ENCODE assay signal across 27 cellular contexts in genomic region chr2:238151205-238151604, GRCh38. TPM values are rescaled to one million over a fixed set of nuclear protein-coding genes. Genes with fewer than 3 reads are reported as not detected.
"Had no signal": no experiment of that assay in that cellular context is flagged by ENCODE, and none has a peak within 500 bp of the region (broad histone marks: within the 10 kb centered on the region; RNA-seq: fewer than 3 reads in every experiment).

No MANE protein-coding gene starts in this region.

- H3K4me1 Mint-ChIP-seq: activated B cell treated with CpG ODN at 0.5 μM for 24 hours; activated CD4-positive, alpha-beta T cell treated with anti-CD3 and anti-CD28 coated beads, Interleukin-2, amount 10 ng/mL, durations not matched to agents 7 days and 5 days; activated naive CD4-positive, alpha-beta T cell treated with anti-CD3 and anti-CD28 coated beads, Interleukin-2, amount 10 ng/mL, durations not matched to agents 7 days and 5 days; activated naive CD8-positive, alpha-beta T cell treated with anti-CD3 and anti-CD28 coated beads for 36 hours; activated T-helper 17 cell treated with anti-CD3 and anti-CD28 coated beads, Interleukin-2, amount 50 U/mL, for 72 hours; T-helper 17 cell had no signal

- H3K36me3 Mint-ChIP-seq: activated CD4-positive, alpha-beta memory T cell treated with anti-CD3 and anti-CD28 coated beads for 36 hours; activated naive CD4-positive, alpha-beta T cell treated with anti-CD3 and anti-CD28 coated beads, Interleukin-2, amount 10 ng/mL, durations not matched to agents 7 days and 5 days; activated naive CD8-positive, alpha-beta T cell treated with anti-CD3 and anti-CD28 coated beads for 36 hours had no signal

- H3K4me1 ChIP-seq: Peyer's patch had no signal

- H3K9me3 Mint-ChIP-seq: activated B cell treated with CpG ODN at 0.5 μM for 24 hours; activated CD4-positive, alpha-beta T cell treated with anti-CD3 and anti-CD28 coated beads, Interleukin-2, amount 10 ng/mL, durations not matched to agents 7 days and 5 days; activated naive CD8-positive, alpha-beta T cell treated with anti-CD3 and anti-CD28 coated beads for 36 hours; activated T-cell treated with anti-CD3 and anti-CD28 coated beads, Interleukin-2, amount 50 U/mL, for 4 hours; activated T-helper 17 cell treated with anti-CD3 and anti-CD28 coated beads, Interleukin-2, amount 50 U/mL, for 72 hours had no signal

- H3K36me3 ChIP-seq: brain microvascular endothelial cell, cardiac muscle cell, MG63, Peyer's patch had no signal

- ATAC-seq: activated T-cell treated with anti-CD3 and anti-CD28 coated beads, Interleukin-2, amount 50 U/mL, for 4 hours; activated T-helper 17 cell treated with anti-CD3 and anti-CD28 coated beads, Interleukin-2, amount 50 U/mL, for 72 hours; T-helper 17 cell had no signal

- H3K27me3 Mint-ChIP-seq: activated B cell treated with CpG ODN at 0.5 μM for 24 hours; activated CD4-positive, alpha-beta memory T cell treated with anti-CD3 and anti-CD28 coated beads for 36 hours; activated CD4-positive, alpha-beta T cell treated with anti-CD3 and anti-CD28 coated beads, Interleukin-2, amount 10 ng/mL, durations not matched to agents 7 days and 5 days; activated naive CD8-positive, alpha-beta T cell treated with anti-CD3 and anti-CD28 coated beads for 36 hours; activated T-helper 17 cell treated with anti-CD3 and anti-CD28 coated beads, Interleukin-2, amount 50 U/mL, for 72 hours had no signal

- H3K27ac Mint-ChIP-seq: activated B cell treated with CpG ODN at 0.5 μM for 24 hours; activated CD4-positive, alpha-beta memory T cell treated with anti-CD3 and anti-CD28 coated beads for 36 hours; activated CD4-positive, alpha-beta T cell treated with anti-CD3 and anti-CD28 coated beads, Interleukin-2, amount 10 ng/mL, durations not matched to agents 7 days and 5 days; activated naive CD4-positive, alpha-beta T cell treated with anti-CD3 and anti-CD28 coated beads, Interleukin-2, amount 10 ng/mL, durations not matched to agents 7 days and 5 days; activated naive CD8-positive, alpha-beta T cell treated with anti-CD3 and anti-CD28 coated beads for 36 hours; activated T-helper 17 cell treated with anti-CD3 and anti-CD28 coated beads, Interleukin-2, amount 50 U/mL, for 72 hours; T-helper 17 cell had no signal

- H3K27me3 ChIP-seq: brain microvascular endothelial cell, cardiac muscle cell, MG63, Peyer's patch had no signal

- H3K9me3 ChIP-seq: MG63, Peyer's patch had no signal

- H3K27ac ChIP-seq: brain microvascular endothelial cell, cardiac muscle cell, Peyer's patch, RWPE1 had no signal

- H3K4me3 ChIP-seq: cardiac muscle cell, MG63, Peyer's patch had no signal

- H3K4me3 Mint-ChIP-seq: activated B cell treated with CpG ODN at 0.5 μM for 24 hours; activated CD4-positive, alpha-beta memory T cell treated with anti-CD3 and anti-CD28 coated beads for 36 hours; activated CD4-positive, alpha-beta T cell treated with anti-CD3 and anti-CD28 coated beads, Interleukin-2, amount 10 ng/mL, durations not matched to agents 7 days and 5 days; activated naive CD4-positive, alpha-beta T cell treated with anti-CD3 and anti-CD28 coated beads, Interleukin-2, amount 10 ng/mL, durations not matched to agents 7 days and 5 days; activated naive CD8-positive, alpha-beta T cell treated with anti-CD3 and anti-CD28 coated beads for 36 hours; activated T-cell treated with anti-CD3 and anti-CD28 coated beads, Interleukin-2, amount 50 U/mL, for 4 hours; activated T-helper 17 cell treated with anti-CD3 and anti-CD28 coated beads, Interleukin-2, amount 50 U/mL, for 72 hours; T-helper 17 cell had no signal

- DNase-seq: activated B cell treated with CpG ODN at 0.5 μM for 24 hours; activated CD4-positive, alpha-beta memory T cell treated with anti-CD3 and anti-CD28 coated beads for 36 hours; activated CD4-positive, alpha-beta T cell treated with anti-CD3 and anti-CD28 coated beads, Interleukin-2, amount 10 ng/mL, durations not matched to agents 7 days and 5 days; activated CD8-positive, alpha-beta memory T cell treated with anti-CD3 and anti-CD28 coated beads for 24 hours; activated gamma-delta T cell; activated naive CD4-positive, alpha-beta T cell treated with anti-CD3 and anti-CD28 coated beads, Interleukin-2, amount 10 ng/mL, durations not matched to agents 7 days and 5 days; activated naive CD8-positive, alpha-beta T cell treated with anti-CD3 and anti-CD28 coated beads for 36 hours; activated T-cell treated with anti-CD3 and anti-CD28 coated beads, Interleukin-2, amount 50 U/mL, for 4 hours; brain microvascular endothelial cell; MG63; MV-4-11; NCI-H1092 treated with DMSO at 0.1 percent for 48 hours; NCI-H1417 treated with DMSO at 0.1 percent for 48 hours; NCI-H1694; NCI-H2029 treated with DMSO at 0.1 percent for 48 hours; NCI-H345; NCI-H510A; NCI-H526 treated with DMSO at 0.1 percent for 48 hours; NCI-H82; Peyer's patch; SHP77; T-helper 17 cell; T-helper 9 cell had no signal

RNA-seq across cellular contexts. Expression of gene ERFE, which starts 7.6 kb away (rescaled TPM):
- total RNA-seq: activated B cell treated with CpG ODN at 0.5 μM for 24 hours; activated CD4-positive, alpha-beta memory T cell treated with anti-CD3 and anti-CD28 coated beads for 36 hours; activated CD4-positive, alpha-beta T cell treated with anti-CD3 and anti-CD28 coated beads, Interleukin-2, amount 10 ng/mL, durations not matched to agents 7 days and 5 days; activated T-helper 17 cell treated with anti-CD3 and anti-CD28 coated beads, Interleukin-2, amount 50 U/mL, for 72 hours; T-helper 17 cell had no signal

RNA-seq across cellular contexts. Expression of gene KLHL30, which starts 12.7 kb away (rescaled TPM):
- total RNA-seq: activated B cell treated with CpG ODN at 0.5 μM for 24 hours; activated CD4-positive, alpha-beta memory T cell treated with anti-CD3 and anti-CD28 coated beads for 36 hours; activated CD4-positive, alpha-beta T cell treated with anti-CD3 and anti-CD28 coated beads, Interleukin-2, amount 10 ng/mL, durations not matched to agents 7 days and 5 days; activated naive CD8-positive, alpha-beta T cell treated with anti-CD3 and anti-CD28 coated beads for 36 hours; activated T-cell treated with anti-CD3 and anti-CD28 coated beads, Interleukin-2, amount 50 U/mL, for 4 hours; activated T-helper 17 cell treated with anti-CD3 and anti-CD28 coated beads, Interleukin-2, amount 50 U/mL, for 72 hours; SK-MEL-5; T-helper 17 cell had no signal

RNA-seq across cellular contexts. Expression of gene ESPNL, which starts 51.1 kb away (rescaled TPM):
- total RNA-seq: activated naive CD8-positive, alpha-beta T cell treated with anti-CD3 and anti-CD28 coated beads for 36 hours had no signal
